In genomic region chr1:25900209-25900608, GRCh38 we compare ENCODE assay signal across 20 cellular contexts. TPM values are rescaled to one million over a fixed set of nuclear protein-coding genes. Genes with fewer than 3 reads are reported as not detected.
DNase-seq lines count a peak whose midpoint lies in the region; TF ChIP-seq lines count a peak whose summit lies in the region.
"Had no signal": no experiment of that assay in that cellular context is flagged by ENCODE, and none has a peak within 500 bp of the region (broad histone marks: within the 10 kb centered on the region; RNA-seq: fewer than 3 reads in every experiment).

No MANE protein-coding gene starts in this region.

- H3K4me1 ChIP-seq in SJCRH30, result peaks cover 29% of the 10 kb centered on the region
- peaks cover 3% of the 10 kb centered on the region for H3K4me1 ChIP-seq in ovary (ENCODE audit: insufficient read depth)
- peaks cover 20% of the 10 kb centered on the region for H3K4me1 ChIP-seq in left ventricle myocardium inferior
- H3K4me1 ChIP-seq: foreskin keratinocyte had no signal

- no peak for TF ChIP-seq EP300 in ovary (IDR thresholded peaks at IDR 0.05)

- H3K9me3 ChIP-seq in SJCRH30 (replicated peaks), result no peaks in the 10 kb centered on the region
- no peaks in the 10 kb centered on the region for H3K9me3 ChIP-seq in ovary
- no peaks in the 10 kb centered on the region for H3K9me3 ChIP-seq in left ventricle myocardium inferior (replicated peaks)
- H3K9me3 ChIP-seq: SK-N-SH had no signal

- no peak for TF ChIP-seq POLR2A in ovary (IDR thresholded peaks at IDR 0.05)

- no peak overlapping the region for H3K4me3 ChIP-seq in SJCRH30
- no peak overlapping the region for H3K4me3 ChIP-seq in ovary
- no peak overlapping the region for H3K4me3 ChIP-seq in left ventricle myocardium inferior

- H3K36me3 ChIP-seq in SJCRH30, result peaks cover 82% of the 10 kb centered on the region
- H3K36me3 ChIP-seq in ovary, result no peaks in the 10 kb centered on the region
- H3K36me3 ChIP-seq in left ventricle myocardium inferior, result peaks cover 13% of the 10 kb centered on the region

- intact Hi-C loops in ovary (cut with DNase I) (no loop called here), left ventricle myocardium inferior (cut with micrococcal nuclease) (no loop called here)

- DNase-seq in SJCRH30 (peak in 1 of 2 experiments; percentile 61), anterior cingulate cortex (lab: John Stamatoyannopoulos, UW) (peak in 36 of 58 donors; percentile 9 to 86 (median 53)), inferior parietal cortex (ENCODE audit: extremely low spot score) (peak; percentile 86), putamen (ENCODE audit: low spot score) (peak; percentile 90), NCI-H345 treated with DMSO at 0.1 percent for 48 hours (lab: John Stamatoyannopoulos, UW; ENCODE audit: unreplicated experiment) (no peak), ovary (no peak), left ventricle myocardium inferior (no peak)
- DNase-seq: activated CD4-positive, CD25-positive, alpha-beta regulatory T cell; AML-193; central memory CD4-positive, alpha-beta T cell; COR-L47; foreskin keratinocyte; mesendoderm; naive thymus-derived CD8-positive, alpha-beta T cell; NCI-H2029 treated with DMSO at 0.1 percent for 48 hours; NCI-H510A; SK-N-SH; small intestine; stimulated activated naive CD4-positive, alpha-beta T cell; T1000 had no signal

- 88 to 93% (median 90%) methylated on average over 6 of the region's 6 CpGs for WGBS in ovary, 3 donors

- H3K27me3 ChIP-seq in SJCRH30 (no peaks in the 10 kb centered on the region), ovary (no peaks in the 10 kb centered on the region), left ventricle myocardium inferior (ENCODE audit: low read depth) (no peaks in the 10 kb centered on the region)
- H3K27me3 ChIP-seq: foreskin keratinocyte had no signal

- H3K27ac ChIP-seq in SJCRH30, result peak overlapping the region; percentile 30
- no peak overlapping the region for H3K27ac ChIP-seq in ovary
- H3K27ac ChIP-seq in left ventricle myocardium inferior (replicated peaks), result no peak overlapping the region
- H3K27ac ChIP-seq: foreskin keratinocyte had no signal

- TF ChIP-seq CTCF in ovary (IDR thresholded peaks at IDR 0.05), result no peak
- no peak for TF ChIP-seq CTCF in left ventricle myocardium inferior (IDR thresholded peaks at IDR 0.05; ENCODE audit: borderline replicate concordance)

RNA-seq across cellular contexts. Expression of gene STMN1, which starts 6.0 kb away (rescaled TPM):
- 1,028 and 1,091 TPM in 2 replicates for total RNA-seq in SJCRH30 (2014; rRNA removed; shearing (Covaris generic))
- total RNA-seq in ovary, result 100 to 1,000 TPM in 5 of 7 donors, 10 to 100 TPM in 2; 59.3 to 224 (median 127) TPM
- 100 to 1,000 TPM; 220 to 271 TPM for polyA plus RNA-seq in ovary
- 47.1 TPM for total RNA-seq in left ventricle myocardium inferior

RNA-seq across cellular contexts. Expression of gene PAQR7, which starts 24.7 kb away (rescaled TPM):
- total RNA-seq in SJCRH30 (2014; rRNA removed; shearing (Covaris generic)), result 2.1 and 2.4 TPM in 2 replicates
- total RNA-seq in ovary (10 to 100 TPM in 6 of 7 donors, 1 to 10 TPM in 1; 8.6 to 98.1 (median 72.2) TPM), left ventricle myocardium inferior (1.9 TPM)
- 10 to 100 TPM; 19.4 to 23.3 TPM for polyA plus RNA-seq in ovary

RNA-seq across cellular contexts. Expression of gene AUNIP, which starts 41.0 kb away (rescaled TPM):
- total RNA-seq in SJCRH30 (2014; rRNA removed; shearing (Covaris generic)), result 28.9 and 34.3 TPM in 2 replicates
- total RNA-seq in ovary (under 1 TPM in 6 of 7 donors, not detected in 1; 0.35 to 0.75 (median 0.44) TPM), left ventricle myocardium inferior (not detected)
- polyA plus RNA-seq in ovary, result under 1 TPM; 0.23 to 0.45 TPM
- total RNA-seq: naive thymus-derived CD8-positive, alpha-beta T cell had no signal
- polyA plus RNA-seq: naive thymus-derived CD8-positive, alpha-beta T cell had no signal

Comparison
In these comparisons a context has a peak if more than half of its experiments do, and no peak if none do; other contexts are left out.
1. DNase-seq: peak in anterior cingulate cortex (36 of 58), inferior parietal cortex (single experiment) and putamen (single experiment); none in NCI-H345 treated with DMSO at 0.1 percent for 48 hours (single experiment), ovary (0 of 5) and left ventricle myocardium inferior (single experiment).
2. RNA of gene AUNIP, which starts 41.0 kb away (total RNA-seq): 28.9 to 34.3 TPM in SJCRH30; 0.35 to 0.75 TPM in ovary and not detected in left ventricle myocardium inferior (single experiment); every median in the first group is over 10 times any median in the second.